ENCODE assay signal across 12 cellular contexts in the genomic region with DNA sequence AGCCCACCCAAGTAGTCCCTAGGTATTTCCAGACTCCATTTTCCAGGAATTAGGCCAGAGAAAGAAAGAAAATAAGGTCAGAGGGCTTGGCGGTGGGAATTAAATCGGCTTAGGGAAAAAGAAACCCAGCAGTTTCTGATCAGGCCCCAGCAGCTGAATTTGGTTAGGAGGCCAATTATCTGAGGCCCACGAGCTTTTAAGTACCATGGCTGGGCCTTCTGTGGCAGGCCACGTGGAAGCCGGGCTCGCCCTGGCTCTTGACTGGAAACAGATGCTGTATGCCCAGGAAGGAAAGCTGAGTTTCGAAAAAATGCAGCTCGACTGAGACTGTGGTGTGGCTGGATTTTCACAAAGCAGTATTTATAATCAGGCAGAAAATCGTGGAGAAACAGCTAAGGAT.
A peak's percentile ranks its signal among the peaks of the same experiment; 100 is the strongest.
DNase-seq lines count a peak whose midpoint lies in the region; ATAC-seq lines count a peak whose summit lies in the region.
"Had no signal": no experiment of that assay in that cellular context is flagged by ENCODE, and none has a peak within 500 bp of the region (broad histone marks: within the 10 kb centered on the region; RNA-seq: fewer than 3 reads in every experiment).

No MANE protein-coding gene starts in this region.

- H3K4me1 ChIP-seq in aorta (ENCODE audit: control insufficient read depth in 1 of 2, insufficient read depth in 2 of 2, low read length in 2 of 2) = no peaks in the 10 kb centered on the region

- ATAC-seq in stimulated activated naive CD8-positive, alpha-beta T cell treated with anti-CD3 and anti-CD28 coated beads, Interleukin-15, Interleukin-2, amounts not matched to agents 100 U/mL and 50 U/mL, for 24 hours = no peak
- ATAC-seq in aorta (ENCODE audit: low FRiP score) (peak; percentile 9), HG02885 (IDR thresholded peaks at IDR 0.05; ENCODE audit: poor library complexity, unreplicated experiment) (no peak)

- no peak overlapping the region for H3K4me3 ChIP-seq in aorta (ENCODE audit: low read length in 2 of 2)
- H3K4me3 ChIP-seq: BLaER1 treated with 17β-estradiol and CSF1 and Interleukin-3, amounts not matched to agents 10 nM and 100 nM had no signal

- intact Hi-C loops in aorta (cut with DNase I) = no loop called here

- WGBS in aorta, 2 donors = 19 to 22% methylated on average over 9 of the region's 9 CpGs

- no peaks in the 10 kb centered on the region for H3K36me3 Mint-ChIP-seq in stimulated activated naive CD8-positive, alpha-beta T cell treated with anti-CD3 and anti-CD28 coated beads, Interleukin-15, Interleukin-2, amounts not matched to agents 100 ng/mL and 50 ng/mL, for 24 hours (ENCODE audit: low read depth)

- DNase-seq in stimulated activated naive CD8-positive, alpha-beta T cell treated with anti-CD3 and anti-CD28 coated beads, Interleukin-15, Interleukin-2, amounts not matched to agents 100 U/mL and 50 U/mL, for 24 hours = no peak
- DNase-seq in dermis blood vessel endothelial cell (peak; percentile 5), myocyte (ENCODE audit: low read depth) (peak; percentile 28), aorta (peak in 1 of 2 donors; percentile 64), NCI-H748 (lab: John Stamatoyannopoulos, UW; ENCODE audit: unreplicated experiment) (no peak)
- DNase-seq in activated T-cell treated with anti-CD3 and anti-CD28 coated beads, Interleukin-2, amount 50 U/mL, for 1 hour = no peak
- DNase-seq: central memory CD4-positive, alpha-beta T cell; NCI-H446 treated with DMSO at 0.1 percent for 48 hours had no signal

- no peaks in the 10 kb centered on the region for H3K36me3 ChIP-seq in aorta (ENCODE audit: control insufficient read depth in 1 of 2, insufficient read depth in 2 of 2, low read length in 1 of 2)
- H3K36me3 ChIP-seq: BLaER1 treated with 17β-estradiol and CSF1 and Interleukin-3, amounts not matched to agents 10 nM and 100 nM had no signal

- no peaks in the 10 kb centered on the region for H3K4me1 Mint-ChIP-seq in stimulated activated naive CD8-positive, alpha-beta T cell treated with anti-CD3 and anti-CD28 coated beads, Interleukin-15, Interleukin-2, amounts not matched to agents 100 ng/mL and 50 ng/mL, for 24 hours (ENCODE audit: low read depth)

- H3K9me3 ChIP-seq in aorta (ENCODE audit: control insufficient read depth, low read length) = no peaks in the 10 kb centered on the region

- H3K27ac ChIP-seq in aorta (ENCODE audit: low read depth in 1 of 2, low read length in 2 of 2) = no peak overlapping the region
- H3K27ac ChIP-seq: BLaER1 treated with 17β-estradiol and CSF1 and Interleukin-3, amounts not matched to agents 10 nM and 100 nM had no signal

- peaks cover 4% of the 10 kb centered on the region for H3K27me3 Mint-ChIP-seq in stimulated activated naive CD8-positive, alpha-beta T cell treated with anti-CD3 and anti-CD28 coated beads, Interleukin-15, Interleukin-2, amounts not matched to agents 100 ng/mL and 50 ng/mL, for 24 hours

- H3K27me3 ChIP-seq in aorta (ENCODE audit: control insufficient read depth in 1 of 2, insufficient read depth in 2 of 2, low read length in 1 of 2) = no peaks in the 10 kb centered on the region
- H3K27me3 ChIP-seq: BLaER1 treated with 17β-estradiol and CSF1 and Interleukin-3, amounts not matched to agents 10 nM and 100 nM had no signal

- no peak overlapping the region for H3K4me3 Mint-ChIP-seq in stimulated activated naive CD8-positive, alpha-beta T cell treated with anti-CD3 and anti-CD28 coated beads, Interleukin-15, Interleukin-2, amounts not matched to agents 100 ng/mL and 50 ng/mL, for 24 hours
- H3K4me3 Mint-ChIP-seq: neural crest cell had no signal

- no peaks in the 10 kb centered on the region for H3K9me3 Mint-ChIP-seq in stimulated activated naive CD8-positive, alpha-beta T cell treated with anti-CD3 and anti-CD28 coated beads, Interleukin-15, Interleukin-2, amounts not matched to agents 100 ng/mL and 50 ng/mL, for 24 hours
- H3K9me3 Mint-ChIP-seq: neural crest cell had no signal

- peak overlapping the region; percentile 3 for H3K27ac Mint-ChIP-seq in stimulated activated naive CD8-positive, alpha-beta T cell treated with anti-CD3 and anti-CD28 coated beads, Interleukin-15, Interleukin-2, amounts not matched to agents 100 ng/mL and 50 ng/mL, for 24 hours

Comparison
In these comparisons a context has a peak if more than half of its experiments do, and no peak if none do; other contexts are left out.
1. DNase-seq: peak in dermis blood vessel endothelial cell (single experiment) and myocyte (single experiment); none in stimulated activated naive CD8-positive, alpha-beta T cell treated with anti-CD3 and anti-CD28 coated beads, Interleukin-15, Interleukin-2, amounts not matched to agents 100 U/mL and 50 U/mL, for 24 hours (single experiment), activated T-cell treated with anti-CD3 and anti-CD28 coated beads, Interleukin-2, amount 50 U/mL, for 1 hour (single experiment) and NCI-H748 (single experiment).